Comparison of ENCODE assay signal across 10 cellular contexts in the genomic region with DNA sequence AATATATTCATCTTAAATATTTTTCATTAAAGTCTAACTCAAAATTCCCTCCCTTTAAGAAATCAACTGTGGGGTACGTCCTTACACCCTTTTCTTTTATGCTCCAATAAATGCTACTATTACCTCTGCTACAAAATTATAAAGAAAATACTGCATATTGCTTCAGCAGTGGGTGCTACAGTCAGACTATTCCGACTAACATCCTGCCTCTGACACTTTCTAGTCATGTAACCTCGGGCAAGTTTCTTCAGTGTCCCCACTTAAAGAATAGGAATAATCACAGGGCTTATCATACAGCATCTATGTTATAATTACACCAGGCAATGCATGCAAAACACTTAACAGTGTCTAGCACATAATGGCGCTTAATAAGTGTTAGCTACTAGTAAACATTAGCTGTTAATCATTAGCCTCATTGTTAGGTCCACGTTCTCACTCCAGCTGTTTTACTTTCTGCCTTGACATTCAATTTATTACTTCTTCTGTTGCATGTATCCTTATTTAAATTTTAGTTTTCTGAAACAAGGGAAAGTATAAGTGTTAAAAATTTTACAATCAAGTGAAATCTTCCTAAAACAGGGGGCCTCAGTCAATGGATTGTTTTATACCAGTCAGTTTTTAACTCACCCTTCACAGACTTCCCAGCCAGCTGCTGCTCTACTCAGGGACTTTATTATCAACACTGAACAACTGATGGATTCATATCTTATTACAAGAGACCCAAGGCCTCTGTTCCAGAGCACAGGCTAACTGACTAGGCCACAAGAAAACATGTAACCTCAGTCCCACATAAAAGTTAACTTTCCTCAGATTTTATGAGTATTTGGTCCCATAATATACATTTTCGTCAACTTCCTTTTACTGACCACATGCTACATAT. TPM values are rescaled to one million over a fixed set of nuclear protein-coding genes. Genes with fewer than 3 reads are reported as not detected.
DNase-seq lines count a peak whose midpoint lies in the region; ATAC-seq lines count a peak whose summit lies in the region.
"Had no signal": no experiment of that assay in that cellular context is flagged by ENCODE, and none has a peak within 500 bp of the region (broad histone marks: within the 10 kb centered on the region; RNA-seq: fewer than 3 reads in every experiment).

No MANE protein-coding gene starts in this region.

- H3K27me3 ChIP-seq in adipocyte (replicated peaks; ENCODE audit: control insufficient read depth, insufficient read depth, low read length) (no peaks in the 10 kb centered on the region), H7 (ENCODE audit: control insufficient read depth, insufficient read depth, low read length) (no peaks in the 10 kb centered on the region)

- H3K27me3 Mint-ChIP-seq in natural killer cell treated with Interleukin-12 subunit alpha and Interleukin-12 subunit beta and Interleukin-15 and Interleukin-18, amount 100 ng/mL, for 72 hours: no peaks in the 10 kb centered on the region

- H3K36me3 Mint-ChIP-seq in natural killer cell treated with Interleukin-12 subunit alpha and Interleukin-12 subunit beta and Interleukin-15 and Interleukin-18, amount 100 ng/mL, for 72 hours: no peaks in the 10 kb centered on the region

- H3K4me1 ChIP-seq in adipocyte (ENCODE audit: control insufficient read depth, insufficient read depth, low read length): peaks cover 13% of the 10 kb centered on the region

- H3K9me3 ChIP-seq in adipocyte (ENCODE audit: control insufficient read depth, low read length): no peaks in the 10 kb centered on the region

- ATAC-seq in GM18498 (IDR thresholded peaks at IDR 0.05; ENCODE audit: unreplicated experiment): peak; percentile 36
- ATAC-seq in HG03175 (IDR thresholded peaks at IDR 0.05; ENCODE audit: unreplicated experiment): peak; percentile 49
- ATAC-seq in natural killer cell treated with Interleukin-12 subunit alpha and Interleukin-12 subunit beta and Interleukin-15 and Interleukin-18, amount 100 ng/mL, for 72 hours: no peak

- peaks cover 36 to 38% of the 10 kb centered on the region in 2 donors for H3K4me1 Mint-ChIP-seq in natural killer cell treated with Interleukin-12 subunit alpha and Interleukin-12 subunit beta and Interleukin-15 and Interleukin-18, amount 100 ng/mL, for 72 hours (ENCODE audit: low read depth in 2 of 2)

- H3K9me3 Mint-ChIP-seq in natural killer cell treated with Interleukin-12 subunit alpha and Interleukin-12 subunit beta and Interleukin-15 and Interleukin-18, amount 100 ng/mL, for 72 hours: no peaks in the 10 kb centered on the region

- H3K27ac Mint-ChIP-seq in natural killer cell treated with Interleukin-12 subunit alpha and Interleukin-12 subunit beta and Interleukin-15 and Interleukin-18, amount 100 ng/mL, for 72 hours: peak overlapping the region; percentile 76 to 90

- H3K36me3 ChIP-seq in adipocyte (ENCODE audit: control insufficient read depth, insufficient read depth, low read length, severe bottlenecking) (no peaks in the 10 kb centered on the region), H7 (replicated peaks; ENCODE audit: control insufficient read depth, insufficient read depth, low read length) (no peaks in the 10 kb centered on the region)

- H3K9ac ChIP-seq in adipocyte (ENCODE audit: low read length): peak overlapping the region; percentile 54

- peak overlapping the region; percentile 61 for H3K4me3 Mint-ChIP-seq in natural killer cell treated with Interleukin-12 subunit alpha and Interleukin-12 subunit beta and Interleukin-15 and Interleukin-18, amount 100 ng/mL, for 72 hours

- H3K4me3 ChIP-seq in adipocyte (ENCODE audit: low read length) (no peak overlapping the region), H7 (ENCODE audit: insufficient read depth, low read depth, low read length) (no peak overlapping the region)

- DNase-seq in adipocyte (ENCODE audit: low read depth) (no peak), NCI-H510A treated with DMSO at 0.1 percent for 48 hours (lab: John Stamatoyannopoulos, UW) (no peak), SKM-1 treated with dmso at 0.1 percent for 144 hours (lab: John Stamatoyannopoulos, UW; ENCODE audit: unreplicated experiment) (no peak), NCI-H1694 (lab: John Stamatoyannopoulos, UW) (no peak), H7 (no peak)
- no peak for DNase-seq in natural killer cell treated with Interleukin-12 subunit alpha and Interleukin-12 subunit beta and Interleukin-15 and Interleukin-18, amount 100 ng/mL, for 72 hours (ENCODE audit: low spot score)
- DNase-seq: cerebellar nuclear complex, NCI-H526 treated with DMSO at 0.1 percent for 48 hours had no signal

RNA-seq across cellular contexts. Expression of a gene that starts 54.0 kb away (rescaled TPM):
- 100 to 1,000 TPM in 1 of 2 donors, 10 to 100 TPM in 1; 88.6 to 121 TPM for total RNA-seq in natural killer cell treated with Interleukin-12 subunit alpha and Interleukin-12 subunit beta and Interleukin-15 and Interleukin-18, amount 100 ng/mL, for 72 hours
- 22.9 and 33.1 TPM in 2 replicates for total RNA-seq in H7 (2014; rRNA removed; shearing (Covaris generic))

Comparison
In these comparisons a context has a peak if more than half of its experiments do, and no peak if none do; other contexts are left out.
1. ATAC-seq: peak in GM18498 (single experiment) and HG03175 (single experiment); none in natural killer cell treated with Interleukin-12 subunit alpha and Interleukin-12 subunit beta and Interleukin-15 and Interleukin-18, amount 100 ng/mL, for 72 hours (0 of 2).